9 cellular contexts compared by ENCODE assay signal in genomic region chr19:45780448-45781281, GRCh38. TPM values are rescaled to one million over a fixed set of nuclear protein-coding genes. Genes with fewer than 3 reads are reported as not detected.
DNase-seq lines count a peak whose midpoint lies in the region; ATAC-seq and TF ChIP-seq lines count a peak whose summit lies in the region.
"Had no signal": no experiment of that assay in that cellular context is flagged by ENCODE, and none has a peak within 500 bp of the region (broad histone marks: within the 10 kb centered on the region; RNA-seq: fewer than 3 reads in every experiment).

No MANE protein-coding gene starts in this region.

- TF ChIP-seq EP300 in gastroesophageal sphincter (IDR thresholded peaks at IDR 0.05) = no peak

- POLR2A ChIA-PET in PC-9 (lab: Charles Lee; ENCODE audit: unreplicated experiment) = interaction anchor here (0.6 to 2.6 kb wide), 4 partner anchors 11 to 251 kb away, joined by 3 to 58 read pairs (median 12); partner anchors contain the start of gene SIX5
- POLR2A ChIA-PET in GM10248 (lab: Yijun Ruan, JAX) = no interaction called here

- H3K27me3 ChIP-seq in PC-9 (ENCODE audit: insufficient read depth, low read depth) (no peaks in the 10 kb centered on the region), gastroesophageal sphincter (no peaks in the 10 kb centered on the region), skeletal muscle satellite cell (ENCODE audit: control insufficient read depth, insufficient read depth, low read length) (no peaks in the 10 kb centered on the region)

- peak overlapping the region; percentile 51; the same call in 1 of the 2 replicates for H3K4me3 ChIP-seq in PC-9
- peak overlapping the region; percentile 66 to 90 for H3K4me3 ChIP-seq in gastroesophageal sphincter
- H3K4me3 ChIP-seq in skeletal muscle satellite cell (ENCODE audit: low read length) = peak overlapping the region; percentile 74

- no peak for TF ChIP-seq POLR2A in gastroesophageal sphincter (IDR thresholded peaks at IDR 0.05)

- peaks cover 17% of the 10 kb centered on the region for H3K4me1 Mint-ChIP-seq in Calu3 (ENCODE audit: low read depth, unreplicated experiment)

- H3K9ac ChIP-seq in skeletal muscle satellite cell (ENCODE audit: low read depth, low read length) = peak overlapping the region; percentile 70

- CTCF ChIA-PET in Calu3 (lab: Charles Lee) (interaction anchor here (0.6 to 3.4 kb wide), 3 partner anchors 8 to 224 kb away, joined by 3 to 17 read pairs (median 8); partner anchors contain the start of gene SIX5), PC-9 (lab: Charles Lee) (interaction anchor here (0.6 kb wide), 1 partner anchor 12 kb away, joined by 3 read pairs; the partner anchor contains the start of gene DMWD), GM10248 (lab: Yijun Ruan, JAX) (interaction anchor here (3.2 to 5.4 kb wide), 2 partner anchors 11 to 12 kb away, joined by 18 to 63 read pairs; partner anchors contain the start of genes DMWD and SIX5)

- no TSS peak for BruUV-seq in Calu3 (replicated peaks; lab: Mats Ljungman, UMichigan)
- BruUV-seq in PC-9 (replicated peaks; lab: Mats Ljungman, UMichigan) = TSS peak; percentile 20

- H3K9me3 ChIP-seq in PC-9 (ENCODE audit: insufficient read depth, low read depth) (no peaks in the 10 kb centered on the region), gastroesophageal sphincter (no peaks in the 10 kb centered on the region), skeletal muscle satellite cell (replicated peaks; ENCODE audit: low read length) (no peaks in the 10 kb centered on the region)

- peaks cover 9% of the 10 kb centered on the region for H4K20me1 ChIP-seq in PC-9 (ENCODE audit: insufficient read depth)

- H3K9me3 Mint-ChIP-seq in Calu3 (ENCODE audit: low read depth, unreplicated experiment) = no peaks in the 10 kb centered on the region

- peaks cover 62% of the 10 kb centered on the region for H3K36me3 Mint-ChIP-seq in Calu3 (ENCODE audit: insufficient read depth, unreplicated experiment)

- H3K4me2 ChIP-seq in PC-9 (peak overlapping the region; percentile 81), skeletal muscle satellite cell (ENCODE audit: low read length) (peak overlapping the region; percentile 82)

- H3K4me1 ChIP-seq in PC-9 (replicated peaks; ENCODE audit: insufficient read depth) (peaks cover 55% of the 10 kb centered on the region), gastroesophageal sphincter (peaks cover 8 to 87% (median 28%) of the 10 kb centered on the region in 3 donors), skeletal muscle satellite cell (ENCODE audit: control insufficient read depth, insufficient read depth, low read length) (peaks cover 57% of the 10 kb centered on the region)

- peaks cover 51% of the 10 kb centered on the region for H3F3A ChIP-seq in PC-9 (ENCODE audit: insufficient read depth, low read depth)

- no peak for TF ChIP-seq CTCF in Calu3 (IDR thresholded peaks at IDR 0.05; ENCODE audit: unreplicated experiment)
- TF ChIP-seq CTCF in PC-9 (conservative IDR thresholded peaks at IDR 0.05) = no peak
- TF ChIP-seq CTCF in gastroesophageal sphincter (IDR thresholded peaks at IDR 0.05) = no peak
- TF ChIP-seq CTCF in GM10248 (IDR thresholded peaks at IDR 0.05; ENCODE audit: control extremely low read depth, extremely low read depth, low read depth, missing control alignments) = no peak

- intact Hi-C loops in Calu3 (cut with micrococcal nuclease; ENCODE audit: unreplicated experiment) = no loop called here
- intact Hi-C loops in PC-9 (cut with micrococcal nuclease; ENCODE audit: unreplicated experiment) = loop anchor here (1.0 kb wide), 1 partner anchor 11 kb away; the partner anchor contains the start of gene SIX5

- no peaks in the 10 kb centered on the region for H3K9me2 ChIP-seq in PC-9 (ENCODE audit: insufficient read depth)

- H3K27ac ChIP-seq in PC-9 (peak overlapping the region; percentile 81), gastroesophageal sphincter (peak overlapping the region; percentile 75 to 97 (median 92))

- H3K27me3 Mint-ChIP-seq in Calu3 (ENCODE audit: unreplicated experiment) = no peaks in the 10 kb centered on the region

- H3K36me3 ChIP-seq in PC-9 (ENCODE audit: low read depth) (peaks cover 28% of the 10 kb centered on the region), gastroesophageal sphincter (peaks cover 0 to 36% of the 10 kb centered on the region in 2 donors), skeletal muscle satellite cell (ENCODE audit: insufficient read depth, low read length) (peaks cover 46% of the 10 kb centered on the region)

- ATAC-seq in gastroesophageal sphincter (no peak), GM21576 (IDR thresholded peaks at IDR 0.05; ENCODE audit: unreplicated experiment) (no peak)

- H3K4me3 Mint-ChIP-seq in Calu3 (ENCODE audit: low read depth, unreplicated experiment) = no peak overlapping the region

- no peak for DNase-seq in Calu3
- no peak for DNase-seq in PC-9
- DNase-seq in T-helper 2 cell = no peak
- no peak for DNase-seq in stimulated activated naive CD4-positive, alpha-beta T cell (lab: John Stamatoyannopoulos, UW)
- no peak for DNase-seq in GM10248 (ENCODE audit: extremely low spot score)
- DNase-seq: stimulated activated CD8-positive, alpha-beta memory T cell treated with anti-CD3 and anti-CD28 coated beads, Interleukin-4, amount 100 ng/mL, for 48 hours had no signal

- H3K27ac Mint-ChIP-seq in Calu3 (ENCODE audit: unreplicated experiment) = peak overlapping the region; percentile 12

- peaks cover 20% of the 10 kb centered on the region for H3K79me2 ChIP-seq in PC-9 (ENCODE audit: low read depth)

- no peak overlapping the region for H2AFZ ChIP-seq in PC-9

- WGBS in gastroesophageal sphincter (ENCODE audit: low coverage in 1 of 2), 2 donors = 12% methylated on average over 10 of the region's 13 CpGs; no CpG with 5 or more reads in 1 of the 2 donors

RNA-seq across cellular contexts. Expression of gene DMPK, which starts 1.6 kb away (rescaled TPM):
- total RNA-seq in Calu3 (2022) = 70.8 and 76.0 TPM in 2 replicates
- total RNA-seq in PC-9 (2021) = 110 and 132 TPM in 2 replicates
- 100 to 1,000 TPM; 223 to 464 (median 330) TPM for total RNA-seq in gastroesophageal sphincter
- 16.0 and 22.3 TPM in 2 replicates for total RNA-seq in skeletal muscle satellite cell (2012; rRNA removed)

RNA-seq across cellular contexts. Expression of gene SIX5, which starts 11.6 kb away (rescaled TPM):
- total RNA-seq in Calu3 (2022) = 12.9 and 15.0 TPM in 2 replicates
- total RNA-seq in PC-9 (2021) = 27.6 and 31.1 TPM in 2 replicates
- 10 to 100 TPM; 13.2 to 33.1 (median 23.7) TPM for total RNA-seq in gastroesophageal sphincter
- total RNA-seq in skeletal muscle satellite cell (2012; rRNA removed) = 8.1 TPM in 2 replicates

RNA-seq across cellular contexts. Expression of gene DMWD, which starts 12.0 kb away (rescaled TPM):
- total RNA-seq in Calu3 (2022) (74.9 and 76.9 TPM in 2 replicates), PC-9 (2021) (66.7 and 71.1 TPM in 2 replicates), gastroesophageal sphincter (10 to 100 TPM; 41.5 to 75.5 (median 59.4) TPM)
- 30.8 and 33.0 TPM in 2 replicates for total RNA-seq in skeletal muscle satellite cell (2012; rRNA removed)

RNA-seq across cellular contexts. Expression of gene RSPH6A, which starts 34.4 kb away (rescaled TPM):
- total RNA-seq in Calu3 (2022) = 0.44 and 0.52 TPM in 2 replicates
- 0.38 and 0.39 TPM in 2 replicates for total RNA-seq in PC-9 (2021)
- total RNA-seq in gastroesophageal sphincter = under 1 TPM in 1 of 4 donors, not detected in 3; 0.23 TPM
- under 0.01 and 0.25 TPM in 2 replicates for total RNA-seq in skeletal muscle satellite cell (2012; rRNA removed)

RNA-seq across cellular contexts. Expression of gene MEIOSIN, which starts 47.4 kb away (rescaled TPM):
- not detected in 2 replicates for total RNA-seq in Calu3 (2022)
- not detected in 2 replicates for total RNA-seq in PC-9 (2021)
- not detected for total RNA-seq in gastroesophageal sphincter
- total RNA-seq in skeletal muscle satellite cell (2012; rRNA removed) = under 0.01 and 0.25 TPM in 2 replicates
